In genomic region chrX:100512471-100512870, GRCh38 we compare ENCODE assay signal across 9 cellular contexts.
DNase-seq lines count a peak whose midpoint lies in the region; ATAC-seq, FAIRE-seq and TF ChIP-seq lines count a peak whose summit lies in the region.
"Had no signal": no experiment of that assay in that cellular context is flagged by ENCODE, and none has a peak within 500 bp of the region (broad histone marks: within the 10 kb centered on the region; RNA-seq: fewer than 3 reads in every experiment).

No MANE protein-coding gene starts in this region.

- ATAC-seq in A549, result no peak
- no peak for ATAC-seq in activated naive CD4-positive, alpha-beta T cell treated with anti-CD3 and anti-CD28 coated beads, Interleukin-2, amount 50 U/mL, for 72 hours
- ATAC-seq in T-helper 17 cell, result no peak

- H3K36me3 Mint-ChIP-seq in activated naive CD4-positive, alpha-beta T cell treated with anti-CD3 and anti-CD28 coated beads, Interleukin-2, amount 50 U/mL, for 72 hours, result no peaks in the 10 kb centered on the region
- H3K36me3 Mint-ChIP-seq in T-helper 17 cell (ENCODE audit: low read depth), result no peaks in the 10 kb centered on the region
- H3K36me3 Mint-ChIP-seq: activated naive CD8-positive, alpha-beta T cell treated with anti-CD3 and anti-CD28 coated beads, Interleukin-2, amount 10 ng/mL, durations not matched to agents 7 days and 5 days had no signal

- POLR2A ChIA-PET in A549 (lab: Yijun Ruan, JAX), result no interaction called here

- no peak overlapping the region for H3K4me3 ChIP-seq in A549
- H3K4me3 ChIP-seq in GM12865 (ENCODE audit: low read depth, low read length), result no peak overlapping the region

- no peak overlapping the region for H3K4me2 ChIP-seq in A549

- CTCF ChIA-PET in A549 (lab: Yijun Ruan, JAX), result interaction anchor here (0.7 to 2.2 kb wide), 14 partner anchors 8 to 256 kb away, joined by 3 to 13 read pairs (median 4); partner anchors contain the start of gene TSPAN6

- TF ChIP-seq CTCF in A549 (IDR thresholded peaks at IDR 0.05) (peak; percentile 50), GM12865 (IDR thresholded peaks at IDR 0.05; ENCODE audit: insufficient read depth, low read depth, low read length, missing control alignments) (peak; percentile 36)

- no peak for TF ChIP-seq EP300 in A549 (IDR thresholded peaks at IDR 0.05)

- no peaks in the 10 kb centered on the region for H3K9me3 ChIP-seq in A549
- H3K9me3 ChIP-seq in T-helper 17 cell (ENCODE audit: control insufficient read depth, low read length, poor library complexity, severe bottlenecking), result no peaks in the 10 kb centered on the region

- peaks cover 2% of the 10 kb centered on the region for H3K4me1 Mint-ChIP-seq in T-helper 17 cell
- H3K4me1 Mint-ChIP-seq: activated naive CD8-positive, alpha-beta T cell treated with anti-CD3 and anti-CD28 coated beads, Interleukin-2, amount 10 ng/mL, durations not matched to agents 7 days and 5 days had no signal

- DNase-seq in A549 (ENCODE audit: low read depth in 1 of 2, low spot score in 1 of 2), result peak; percentile 1 to 25
- DNase-seq in GM12865 (ENCODE audit: low read depth), result peak; percentile 1
- peak; percentile 13 for DNase-seq in NCI-H2227 treated with DMSO at 0.1 percent for 48 hours (lab: John Stamatoyannopoulos, UW)
- peak; percentile 0 to 8 for DNase-seq in erythroblast (lab: John Stamatoyannopoulos, UW)
- DNase-seq in retina, result peak; percentile 7
- DNase-seq in activated naive CD4-positive, alpha-beta T cell treated with anti-CD3 and anti-CD28 coated beads, Interleukin-2, amount 50 U/mL, for 72 hours (ENCODE audit: low spot score in 2 of 2), result no peak
- DNase-seq in activated CD4-positive, alpha-beta T cell treated with anti-CD3 and anti-CD28 coated beads for 4 hours, result no peak
- DNase-seq in T-helper 17 cell, result no peak
- DNase-seq: activated naive CD8-positive, alpha-beta T cell treated with anti-CD3 and anti-CD28 coated beads, Interleukin-2, amount 10 ng/mL, durations not matched to agents 7 days and 5 days had no signal

- no peak overlapping the region for H3K4me3 Mint-ChIP-seq in T-helper 17 cell
- H3K4me3 Mint-ChIP-seq: activated naive CD8-positive, alpha-beta T cell treated with anti-CD3 and anti-CD28 coated beads, Interleukin-2, amount 10 ng/mL, durations not matched to agents 7 days and 5 days had no signal

- H3K27ac ChIP-seq in A549, result no peak overlapping the region

- TF ChIP-seq RAD21 in A549 (conservative IDR thresholded peaks at IDR 0.05 in 1 of 2, IDR thresholded peaks at IDR 0.05 in 1 of 2), result peak; percentile 43 to 57; a peak in 2 of 5 replicates

- no peaks in the 10 kb centered on the region for H3K9me3 Mint-ChIP-seq in activated naive CD4-positive, alpha-beta T cell treated with anti-CD3 and anti-CD28 coated beads, Interleukin-2, amount 50 U/mL, for 72 hours
- H3K9me3 Mint-ChIP-seq: activated naive CD8-positive, alpha-beta T cell treated with anti-CD3 and anti-CD28 coated beads, Interleukin-2, amount 10 ng/mL, durations not matched to agents 7 days and 5 days had no signal

- TF ChIP-seq POLR2A in A549 (IDR thresholded peaks at IDR 0.05; ENCODE audit: low read length), result no peak
- TF ChIP-seq POLR2A in erythroblast (IDR thresholded peaks at IDR 0.05; ENCODE audit: low read length), result no peak

- H3K27ac Mint-ChIP-seq in activated naive CD4-positive, alpha-beta T cell treated with anti-CD3 and anti-CD28 coated beads, Interleukin-2, amount 50 U/mL, for 72 hours, result no peak overlapping the region
- H3K27ac Mint-ChIP-seq in T-helper 17 cell, result no peak overlapping the region
- H3K27ac Mint-ChIP-seq: activated naive CD8-positive, alpha-beta T cell treated with anti-CD3 and anti-CD28 coated beads, Interleukin-2, amount 10 ng/mL, durations not matched to agents 7 days and 5 days had no signal

- no peaks in the 10 kb centered on the region for H3K4me1 ChIP-seq in A549

- H3K27me3 Mint-ChIP-seq in T-helper 17 cell, result peaks cover 6% of the 10 kb centered on the region

- WGBS in A549 (ENCODE audit: missing lambda C conversion rate), result 5% methylated on average over 1 of the region's 1 CpG

- FAIRE-seq in A549 (lab: Jason Lieb, UNC), result peak; percentile 97

TF ChIP-seq in A549, 52 proteins besides CTCF, POLR2A, EP300 and RAD21:
- no peak for TF ChIP-seq E2F6 (IDR thresholded peaks at IDR 0.05; ENCODE audit: borderline replicate concordance, low read depth)
- TF ChIP-seq JUN (IDR thresholded peaks at IDR 0.05), result no peak
- no peak for TF ChIP-seq BHLHE40 (IDR thresholded peaks at IDR 0.05; ENCODE audit: low read depth, low read length)
- TF ChIP-seq FOXS1 (CRISPR knock-in tag; IDR thresholded peaks at IDR 0.05), result no peak
- peak; percentile 36; the same call in 1 of the 3 replicates for TF ChIP-seq SMC3 (IDR thresholded peaks at IDR 0.05)
- TF ChIP-seq HMGXB4 (CRISPR knock-in tag; IDR thresholded peaks at IDR 0.05; ENCODE audit: borderline replicate concordance), result no peak
- no peak for TF ChIP-seq FOSL2 (IDR thresholded peaks at IDR 0.05)
- TF ChIP-seq FOSL2 (CRISPR knock-in tag; IDR thresholded peaks at IDR 0.05), result no peak

Comparison
In these comparisons a context has a peak if more than half of its experiments do, and no peak if none do; other contexts are left out.
1. DNase-seq: peak in A549 (2 of 2), GM12865 (single experiment), NCI-H2227 treated with DMSO at 0.1 percent for 48 hours (single experiment), erythroblast (2 of 2) and retina (single experiment); none in activated naive CD4-positive, alpha-beta T cell treated with anti-CD3 and anti-CD28 coated beads, Interleukin-2, amount 50 U/mL, for 72 hours (0 of 2), activated CD4-positive, alpha-beta T cell treated with anti-CD3 and anti-CD28 coated beads for 4 hours (0 of 2) and T-helper 17 cell (0 of 3).